In genomic region chr16:23905027-23905426, GRCh38 we compare ENCODE assay signal across 11 cellular contexts.
A peak's percentile ranks its signal among the peaks of the same experiment; 100 is the strongest.
DNase-seq lines count a peak whose midpoint lies in the region; ATAC-seq and TF ChIP-seq lines count a peak whose summit lies in the region.
"Had no signal": no experiment of that assay in that cellular context is flagged by ENCODE, and none has a peak within 500 bp of the region (broad histone marks: within the 10 kb centered on the region; RNA-seq: fewer than 3 reads in every experiment).

No MANE protein-coding gene starts in this region.

- DNase-seq in natural killer cell (no peak), endodermal cell (peak; percentile 86), memory B cell (ENCODE audit: low spot score in 2 of 2) (no peak)
- no peak for DNase-seq in natural killer cell treated with Interleukin-12 subunit alpha and Interleukin-12 subunit beta and Interleukin-15 and Interleukin-18, amount 100 ng/mL, for 72 hours (ENCODE audit: low spot score)
- DNase-seq in activated CD4-positive, alpha-beta T cell treated with anti-CD3 and anti-CD28 coated beads, Interleukin-2, amount 50 U/mL, for 4 hours, result no peak
- DNase-seq in activated naive CD8-positive, alpha-beta T cell treated with anti-CD3 and anti-CD28 coated beads for 36 hours, result no peak
- DNase-seq: AML-193, hippocampal formation, NCI-H774 had no signal

- H3K36me3 Mint-ChIP-seq in natural killer cell (no peaks in the 10 kb centered on the region), endodermal cell (ENCODE audit: low read depth) (no peaks in the 10 kb centered on the region), memory B cell (peaks cover 26% of the 10 kb centered on the region)
- H3K36me3 Mint-ChIP-seq in natural killer cell treated with Interleukin-12 subunit alpha and Interleukin-12 subunit beta and Interleukin-15 and Interleukin-18, amount 100 ng/mL, for 72 hours, result no peaks in the 10 kb centered on the region
- peaks cover 23% of the 10 kb centered on the region for H3K36me3 Mint-ChIP-seq in activated naive CD8-positive, alpha-beta T cell treated with anti-CD3 and anti-CD28 coated beads for 36 hours

- H3K9me3 ChIP-seq in endodermal cell (ENCODE audit: control insufficient read depth, low read length), result no peaks in the 10 kb centered on the region

- H3K4me3 Mint-ChIP-seq in natural killer cell (no peak overlapping the region), endodermal cell (no peak overlapping the region), memory B cell (no peak overlapping the region)
- no peak overlapping the region for H3K4me3 Mint-ChIP-seq in natural killer cell treated with Interleukin-12 subunit alpha and Interleukin-12 subunit beta and Interleukin-15 and Interleukin-18, amount 100 ng/mL, for 72 hours
- H3K4me3 Mint-ChIP-seq in activated naive CD8-positive, alpha-beta T cell treated with anti-CD3 and anti-CD28 coated beads for 36 hours, result no peak overlapping the region

- TF ChIP-seq CTCF in natural killer cell (IDR thresholded peaks at IDR 0.05) (no peak), endodermal cell (conservative IDR thresholded peaks at IDR 0.05) (no peak)

- no peaks in the 10 kb centered on the region for H3K27me3 ChIP-seq in endodermal cell (ENCODE audit: control insufficient read depth, insufficient read depth, low read length, poor library complexity, severe bottlenecking)

- peak overlapping the region; percentile 16 to 22 for H3K27ac Mint-ChIP-seq in natural killer cell
- no peak overlapping the region for H3K27ac Mint-ChIP-seq in natural killer cell treated with Interleukin-12 subunit alpha and Interleukin-12 subunit beta and Interleukin-15 and Interleukin-18, amount 100 ng/mL, for 72 hours
- no peak overlapping the region for H3K27ac Mint-ChIP-seq in endodermal cell
- H3K27ac Mint-ChIP-seq in memory B cell, result peak overlapping the region; percentile 78
- no peak overlapping the region for H3K27ac Mint-ChIP-seq in activated naive CD8-positive, alpha-beta T cell treated with anti-CD3 and anti-CD28 coated beads for 36 hours

- H3K4me1 ChIP-seq in endodermal cell (ENCODE audit: control insufficient read depth, insufficient read depth, low read length), result peaks cover 2% of the 10 kb centered on the region

- H3K27me3 Mint-ChIP-seq in natural killer cell (ENCODE audit: low read depth in 2 of 2), result no peaks in the 10 kb centered on the region
- H3K27me3 Mint-ChIP-seq in natural killer cell treated with Interleukin-12 subunit alpha and Interleukin-12 subunit beta and Interleukin-15 and Interleukin-18, amount 100 ng/mL, for 72 hours, result no peaks in the 10 kb centered on the region
- H3K27me3 Mint-ChIP-seq in endodermal cell (ENCODE audit: insufficient read depth), result peaks cover 6% of the 10 kb centered on the region
- H3K27me3 Mint-ChIP-seq in memory B cell, result no peaks in the 10 kb centered on the region
- no peaks in the 10 kb centered on the region for H3K27me3 Mint-ChIP-seq in activated naive CD8-positive, alpha-beta T cell treated with anti-CD3 and anti-CD28 coated beads for 36 hours

- no peak for ATAC-seq in natural killer cell
- ATAC-seq in natural killer cell treated with Interleukin-12 subunit alpha and Interleukin-12 subunit beta and Interleukin-15 and Interleukin-18, amount 100 ng/mL, for 72 hours, result no peak
- ATAC-seq in memory B cell (ENCODE audit: low read depth), result no peak
- no peak for ATAC-seq in HG03571 (IDR thresholded peaks at IDR 0.05; ENCODE audit: unreplicated experiment)
- no peak for ATAC-seq in GM21825 (IDR thresholded peaks at IDR 0.05; ENCODE audit: unreplicated experiment)

- WGBS in endodermal cell (ENCODE audit: insufficient coverage in 1 of 2, insufficient read length in 1 of 2), 2 experiments, result 23 to 45% methylated on average over 3 to 7 of the region's 8 CpGs

- H3K9me3 Mint-ChIP-seq in natural killer cell (no peaks in the 10 kb centered on the region), endodermal cell (no peaks in the 10 kb centered on the region), memory B cell (peaks cover 1% of the 10 kb centered on the region)
- no peaks in the 10 kb centered on the region for H3K9me3 Mint-ChIP-seq in natural killer cell treated with Interleukin-12 subunit alpha and Interleukin-12 subunit beta and Interleukin-15 and Interleukin-18, amount 100 ng/mL, for 72 hours
- H3K9me3 Mint-ChIP-seq in activated naive CD8-positive, alpha-beta T cell treated with anti-CD3 and anti-CD28 coated beads for 36 hours, result peaks cover 2% of the 10 kb centered on the region

- H3K27ac ChIP-seq in endodermal cell (ENCODE audit: low read depth, low read length), result no peak overlapping the region

- no peak overlapping the region for H3K9ac ChIP-seq in endodermal cell (ENCODE audit: extremely low read depth, low read length, poor library complexity, severe bottlenecking)

- H3K4me3 ChIP-seq in endodermal cell (ENCODE audit: low read length), result no peak overlapping the region

- no peaks in the 10 kb centered on the region for H3K36me3 ChIP-seq in endodermal cell (ENCODE audit: control insufficient read depth, insufficient read depth, low read length)

- H3K4me1 Mint-ChIP-seq in natural killer cell, result peaks cover 90 to 96% of the 10 kb centered on the region in 2 donors
- H3K4me1 Mint-ChIP-seq in natural killer cell treated with Interleukin-12 subunit alpha and Interleukin-12 subunit beta and Interleukin-15 and Interleukin-18, amount 100 ng/mL, for 72 hours (ENCODE audit: low read depth in 2 of 2), result peaks cover 77 to 80% of the 10 kb centered on the region in 2 donors
- peaks cover 31% of the 10 kb centered on the region for H3K4me1 Mint-ChIP-seq in endodermal cell
- H3K4me1 Mint-ChIP-seq in memory B cell, result peaks cover 76% of the 10 kb centered on the region
- H3K4me1 Mint-ChIP-seq in activated naive CD8-positive, alpha-beta T cell treated with anti-CD3 and anti-CD28 coated beads for 36 hours, result peaks cover 63% of the 10 kb centered on the region

- intact Hi-C loops in natural killer cell (cut with micrococcal nuclease), result no loop called here

Comparison
In these comparisons a context has a peak if more than half of its experiments do, and no peak if none do; other contexts are left out.
1. H3K27ac Mint-ChIP-seq: peak in natural killer cell (2 of 2) and memory B cell (single experiment); none in natural killer cell treated with Interleukin-12 subunit alpha and Interleukin-12 subunit beta and Interleukin-15 and Interleukin-18, amount 100 ng/mL, for 72 hours (0 of 2), endodermal cell (single experiment) and activated naive CD8-positive, alpha-beta T cell treated with anti-CD3 and anti-CD28 coated beads for 36 hours (single experiment).